ENCODE assay signal across 9 cellular contexts in genomic region chr1:63935148-63935547, GRCh38.
DNase-seq lines count a peak whose midpoint lies in the region; ATAC-seq, FAIRE-seq and TF ChIP-seq lines count a peak whose summit lies in the region.
"Had no signal": no experiment of that assay in that cellular context is flagged by ENCODE, and none has a peak within 500 bp of the region (broad histone marks: within the 10 kb centered on the region; RNA-seq: fewer than 3 reads in every experiment).

No MANE protein-coding gene starts in this region.

- DNase-seq in A549 (ENCODE audit: low read depth in 1 of 2, low spot score in 1 of 2) = peak in 1 of 2 experiments; percentile 33
- peak; percentile 58 for DNase-seq in NCI-H69 (lab: John Stamatoyannopoulos, UW)
- peak; percentile 31 for DNase-seq in fibroblast of villous mesenchyme (ENCODE audit: low read depth)
- no peak for DNase-seq in NCI-H1105 (lab: John Stamatoyannopoulos, UW)
- no peak for DNase-seq in LoVo (ENCODE audit: low spot score)
- DNase-seq: NCI-H1694 treated with DMSO at 0.1 percent for 48 hours had no signal

- POLR2A ChIA-PET in A549 (lab: Yijun Ruan, JAX) = no interaction called here

- H3K27ac ChIP-seq in A549 = no peak overlapping the region

- no peak for FAIRE-seq in A549 (lab: Jason Lieb, UNC)

- peaks cover 37% of the 10 kb centered on the region for H3K4me1 ChIP-seq in A549

- CTCF ChIA-PET in A549 (lab: Yijun Ruan, JAX) = interaction anchor here (0.7 to 2.6 kb wide), 6 partner anchors 8 to 243 kb away, joined by 3 to 17 read pairs (median 3); partner anchors contain the start of gene ROR1

- H3K9me3 ChIP-seq in A549 = no peaks in the 10 kb centered on the region

- TF ChIP-seq RAD21 in A549 (conservative IDR thresholded peaks at IDR 0.05 in 1 of 2, IDR thresholded peaks at IDR 0.05 in 1 of 2) = peak; percentile 41 to 44; a peak in 4 of 5 replicates

- 67% methylated on average over 1 of the region's 1 CpG for WGBS in A549 (ENCODE audit: missing lambda C conversion rate)

- TF ChIP-seq POLR2A in A549 (IDR thresholded peaks at IDR 0.05; ENCODE audit: low read length) (no peak), GM18505 (IDR thresholded peaks at IDR 0.05; ENCODE audit: borderline replicate concordance, extremely low read depth, insufficient read depth, insufficient read length) (no peak)

- H3K4me3 ChIP-seq in A549 = no peak overlapping the region
- no peak overlapping the region for H3K4me3 ChIP-seq in fibroblast of villous mesenchyme (ENCODE audit: low read depth, low read length)

- ATAC-seq in A549 = peak; percentile 81 to 85; a peak in 5 of 6 replicates
- peak; percentile 58 for ATAC-seq in GM19324 (IDR thresholded peaks at IDR 0.05; ENCODE audit: low FRiP score, unreplicated experiment)
- no peak for ATAC-seq in GM18505 (IDR thresholded peaks at IDR 0.05; ENCODE audit: unreplicated experiment)
- ATAC-seq in GM21619 (IDR thresholded peaks at IDR 0.05; ENCODE audit: unreplicated experiment) = no peak

- TF ChIP-seq EP300 in A549 (IDR thresholded peaks at IDR 0.05) = no peak

- TF ChIP-seq CTCF in A549 (IDR thresholded peaks at IDR 0.05) (peak; percentile 32; the same call in 1 of the 3 replicates), fibroblast of villous mesenchyme (IDR thresholded peaks at IDR 0.05; ENCODE audit: insufficient read depth, low read depth, low read length) (peak; percentile 46)

- no peak overlapping the region for H3K4me2 ChIP-seq in A549

TF ChIP-seq in A549, 52 proteins besides CTCF, POLR2A, EP300 and RAD21:
- no peak for TF ChIP-seq CHD2 (IDR thresholded peaks at IDR 0.05; ENCODE audit: low read length, partially characterized antibody)
- TF ChIP-seq CHD4 (IDR thresholded peaks at IDR 0.05; ENCODE audit: borderline replicate concordance) = no peak
- TF ChIP-seq SMC3 (IDR thresholded peaks at IDR 0.05) = peak; percentile 56

Comparison
In these comparisons a context has a peak if more than half of its experiments do, and no peak if none do; other contexts are left out.
1. ATAC-seq: peak in A549 (2 of 2) and GM19324 (single experiment); none in GM18505 (single experiment) and GM21619 (single experiment).
2. DNase-seq: peak in NCI-H69 (single experiment) and fibroblast of villous mesenchyme (single experiment); none in NCI-H1105 (single experiment) and LoVo (single experiment).